2 cellular contexts compared by ENCODE assay signal in the genomic region with DNA sequence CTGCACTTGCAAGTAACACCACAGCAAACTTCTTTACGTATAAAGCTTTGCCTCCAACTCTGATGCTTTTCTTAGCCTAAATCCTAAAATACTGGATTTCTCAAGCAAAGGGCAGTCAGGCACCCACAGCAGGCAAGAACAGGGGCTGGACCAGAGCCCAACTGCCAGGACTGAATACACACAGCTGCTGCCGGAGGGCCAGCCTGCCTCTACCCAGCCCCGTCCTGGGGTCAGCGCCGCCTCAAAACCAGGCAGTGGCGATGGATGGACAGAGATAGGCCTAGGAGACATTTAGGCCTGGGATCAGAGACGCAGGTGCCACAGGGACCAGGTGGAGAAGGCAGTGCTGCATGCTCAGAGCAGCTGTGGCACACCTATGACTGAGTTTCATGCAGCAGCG.
TF ChIP-seq lines count a peak whose summit lies in the region.

No MANE protein-coding gene starts in this region.

TF ChIP-seq in IMR-90, 13 proteins besides CTCF, POLR2A, EP300 and RAD21:
- no peak for TF ChIP-seq RFX5 (IDR thresholded peaks at IDR 0.05; ENCODE audit: low read depth, low read length)
- TF ChIP-seq BHLHE40 (IDR thresholded peaks at IDR 0.05; ENCODE audit: low read depth, low read length) = no peak
- TF ChIP-seq CHD1 (IDR thresholded peaks at IDR 0.05; ENCODE audit: low read depth, low read length) = no peak
- no peak for TF ChIP-seq MAZ (IDR thresholded peaks at IDR 0.05; ENCODE audit: borderline replicate concordance, low read depth, low read length)
- no peak for TF ChIP-seq CEBPB (IDR thresholded peaks at IDR 0.05; ENCODE audit: low read depth, low read length)
- no peak for TF ChIP-seq RCOR1 (IDR thresholded peaks at IDR 0.05; ENCODE audit: insufficient replicate concordance, low read length)
- no peak for TF ChIP-seq SMC3 (IDR thresholded peaks at IDR 0.05; ENCODE audit: low read depth, low read length)
- TF ChIP-seq MXI1 (IDR thresholded peaks at IDR 0.05; ENCODE audit: borderline replicate concordance, low read depth, low read length) = no peak
- TF ChIP-seq NFE2L2 (IDR thresholded peaks at IDR 0.05; ENCODE audit: low read depth, low read length) = no peak
- no peak for TF ChIP-seq ELK1 (IDR thresholded peaks at IDR 0.05; ENCODE audit: borderline replicate concordance, low read depth, low read length)
- TF ChIP-seq MAFK (IDR thresholded peaks at IDR 0.05; ENCODE audit: low read depth, low read length) = no peak
- no peak for TF ChIP-seq USF2 (IDR thresholded peaks at IDR 0.05; ENCODE audit: low read depth, low read length)
- TF ChIP-seq FOS (IDR thresholded peaks at IDR 0.05; ENCODE audit: low read depth, low read length) = no peak

TF ChIP-seq in HepG2, 621 proteins besides CTCF, POLR2A, EP300 and RAD21:
- TF ChIP-seq ZNF768 (CRISPR knock-in tag; IDR thresholded peaks at IDR 0.05) (peak; percentile 11; the same call in 1 of the 2 replicates), SYNCRIP (IDR thresholded peaks at IDR 0.05; ENCODE audit: insufficient read depth, low read depth, low read length) (no peak), CEBPG (CRISPR knock-in tag; IDR thresholded peaks at IDR 0.05) (no peak), ZFP36L1 (CRISPR knock-in tag; IDR thresholded peaks at IDR 0.05) (no peak)
